Comparison of ENCODE assay signal across 27 cellular contexts in the genomic region with DNA sequence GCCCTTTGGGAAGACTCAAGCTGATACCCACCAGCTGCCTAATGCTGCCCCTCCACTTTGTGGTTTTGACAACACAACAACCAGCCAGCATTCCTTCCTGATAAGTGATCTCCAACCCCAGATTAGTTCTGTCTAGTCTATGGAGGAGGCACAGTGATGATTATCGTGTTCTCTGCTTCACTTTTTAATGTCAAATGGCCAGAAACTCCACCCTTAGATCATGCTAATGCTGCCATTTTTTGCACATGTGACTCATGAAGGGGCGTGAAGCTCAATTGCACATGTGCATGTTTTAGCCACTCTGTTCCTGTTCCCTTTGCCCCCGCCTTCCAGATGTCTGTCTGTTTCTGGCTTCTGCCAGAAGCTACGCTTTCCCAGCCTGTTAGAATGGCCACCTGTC.
DNase-seq lines count a peak whose midpoint lies in the region; ATAC-seq and TF ChIP-seq lines count a peak whose summit lies in the region.
"Had no signal": no experiment of that assay in that cellular context is flagged by ENCODE, and none has a peak within 500 bp of the region (broad histone marks: within the 10 kb centered on the region; RNA-seq: fewer than 3 reads in every experiment).

No MANE protein-coding gene starts in this region.

- no peaks in the 10 kb centered on the region for H3K4me1 Mint-ChIP-seq in activated CD8-positive, alpha-beta T cell treated with anti-CD3 and anti-CD28 coated beads for 36 hours (ENCODE audit: low read depth)
- no peaks in the 10 kb centered on the region for H3K4me1 Mint-ChIP-seq in activated CD8-positive, alpha-beta T cell treated with anti-CD3 and anti-CD28 coated beads, Interleukin-2, amount 10 ng/mL, durations not matched to agents 7 days and 5 days (ENCODE audit: low read depth)
- H3K4me1 Mint-ChIP-seq: activated T-helper 17 cell treated with anti-CD3 and anti-CD28 coated beads, Interleukin-2, amount 50 U/mL, for 72 hours had no signal

- intact Hi-C loops in activated CD8-positive, alpha-beta T cell treated with anti-CD3 and anti-CD28 coated beads for 36 hours (cut with micrococcal nuclease), result no loop called here
- intact Hi-C loops in OCI-LY7 (cut with micrococcal nuclease; ENCODE audit: unreplicated experiment), result no loop called here
- intact Hi-C loops in right lobe of liver (cut with DNase I), result no loop called here

- H3K9me2 ChIP-seq in OCI-LY7 (ENCODE audit: insufficient read depth, low read length), result no peaks in the 10 kb centered on the region

- no peak for DNase-seq in activated CD8-positive, alpha-beta T cell treated with anti-CD3 and anti-CD28 coated beads for 36 hours
- DNase-seq in activated CD8-positive, alpha-beta T cell treated with anti-CD3 and anti-CD28 coated beads, Interleukin-2, amount 10 ng/mL, durations not matched to agents 7 days and 5 days, result no peak
- no peak for DNase-seq in OCI-LY7 (ENCODE audit: low spot score)
- peak; percentile 25 for DNase-seq in fibroblast of mammary gland (ENCODE audit: low read depth)
- no peak for DNase-seq in activated CD4-positive, alpha-beta T cell treated with anti-CD3 and anti-CD28 coated beads, Interleukin-2, amount 50 U/mL, for 4 hours
- DNase-seq in right lobe of liver, result no peak
- DNase-seq: activated CD4-positive, alpha-beta T cell treated with anti-CD3 and anti-CD28 coated beads, Interleukin-2, amount 50 U/mL, for 1 hour; activated CD8-positive, alpha-beta memory T cell treated with anti-CD3 and anti-CD28 coated beads, Interleukin-2, amount 50 U/mL, for 4 hours; cerebellar nuclear complex; foreskin melanocyte; hypothalamus; midbrain; NCI-H1417; NCI-H69; retina; stimulated activated CD4-positive, alpha-beta T cell treated with anti-CD3 and anti-CD28 coated beads, Interleukin-12 subunit alpha, Interleukin-12 subunit beta, amount 100 ng/mL, for 4 hours; stimulated activated CD4-positive, alpha-beta T cell treated with anti-CD3 and anti-CD28 coated beads, Interleukin-4, amount 100 ng/mL, for 4 hours; stimulated activated naive CD4-positive, alpha-beta T cell; T-helper 9 cell had no signal

- H3K4me3 ChIP-seq in OCI-LY7 (ENCODE audit: low read depth, low read length, poor library complexity, severe bottlenecking) (no peak overlapping the region), fibroblast of mammary gland (ENCODE audit: control insufficient read depth, low read depth, low read length) (no peak overlapping the region), right lobe of liver (no peak overlapping the region)
- H3K4me3 ChIP-seq: A549 had no signal

- H4K20me1 ChIP-seq in OCI-LY7 (ENCODE audit: insufficient read depth, low read length), result no peaks in the 10 kb centered on the region

- TF ChIP-seq POLR2A in right lobe of liver (IDR thresholded peaks at IDR 0.05), result no peak

- no peaks in the 10 kb centered on the region for H3K27me3 ChIP-seq in right lobe of liver

- POLR2A ChIA-PET in activated CD8-positive, alpha-beta T cell treated with anti-CD3 and anti-CD28 coated beads for 36 hours (lab: Charles Lee), result no interaction called here
- POLR2A ChIA-PET in activated CD8-positive, alpha-beta T cell treated with anti-CD3 and anti-CD28 coated beads, Interleukin-2, amount 10 ng/mL, durations not matched to agents 7 days and 5 days (lab: Charles Lee), result no interaction called here
- POLR2A ChIA-PET in OCI-LY7 (lab: Charles Lee), result no interaction called here

- CTCF ChIA-PET in activated CD8-positive, alpha-beta T cell treated with anti-CD3 and anti-CD28 coated beads for 36 hours (lab: Charles Lee), result no interaction called here
- CTCF ChIA-PET in activated CD8-positive, alpha-beta T cell treated with anti-CD3 and anti-CD28 coated beads, Interleukin-2, amount 10 ng/mL, durations not matched to agents 7 days and 5 days (lab: Charles Lee), result interaction anchor here (1.5 kb wide), 1 partner anchor 827 kb away, joined by 3 read pairs; no protein-coding TSS in a partner anchor
- CTCF ChIA-PET in OCI-LY7 (lab: Charles Lee; ENCODE audit: unreplicated experiment), result no interaction called here

- TF ChIP-seq CTCF in activated CD8-positive, alpha-beta T cell treated with anti-CD3 and anti-CD28 coated beads for 36 hours (IDR thresholded peaks at IDR 0.05), result no peak
- TF ChIP-seq CTCF in OCI-LY7 (conservative IDR thresholded peaks at IDR 0.05; ENCODE audit: low read length) (no peak), fibroblast of mammary gland (conservative IDR thresholded peaks at IDR 0.05; ENCODE audit: control insufficient read depth, insufficient read depth, low read depth, low read length) (no peak), right lobe of liver (IDR thresholded peaks at IDR 0.05) (no peak)

- H3K9me3 ChIP-seq in OCI-LY7 (ENCODE audit: low read length) (no peaks in the 10 kb centered on the region), right lobe of liver (no peaks in the 10 kb centered on the region)
- H3K9me3 ChIP-seq: A549 had no signal

- no peaks in the 10 kb centered on the region for H3K36me3 ChIP-seq in OCI-LY7 (ENCODE audit: insufficient read depth, low read length)
- no peaks in the 10 kb centered on the region for H3K36me3 ChIP-seq in right lobe of liver

- ATAC-seq in activated CD8-positive, alpha-beta T cell treated with anti-CD3 and anti-CD28 coated beads for 36 hours, result peak; percentile 45
- no peak for ATAC-seq in activated CD8-positive, alpha-beta T cell treated with anti-CD3 and anti-CD28 coated beads, Interleukin-2, amount 10 ng/mL, durations not matched to agents 7 days and 5 days
- ATAC-seq in HG03095 (IDR thresholded peaks at IDR 0.05; ENCODE audit: unreplicated experiment) (no peak), GM21367 (IDR thresholded peaks at IDR 0.05; ENCODE audit: unreplicated experiment) (no peak), right lobe of liver (no peak)
- ATAC-seq: A549; activated naive CD4-positive, alpha-beta T cell treated with anti-CD3 and anti-CD28 coated beads, Interleukin-2, amount 50 U/mL, for 72 hours; activated T-helper 17 cell treated with anti-CD3 and anti-CD28 coated beads, Interleukin-2, amount 50 U/mL, for 72 hours; HCT116; natural killer cell treated with Interleukin-12 subunit alpha and Interleukin-12 subunit beta and Interleukin-15 and Interleukin-18, amount 100 ng/mL, for 72 hours had no signal

- BruUV-seq in OCI-LY7 (replicated peaks; lab: Mats Ljungman, UMichigan), result no TSS peak

- 0 out of 2 replicates have a peak overlapping the region, but pooled peaks have one; percentile 5 for H2AFZ ChIP-seq in OCI-LY7 (ENCODE audit: low read length)

- no peaks in the 10 kb centered on the region for H3K79me2 ChIP-seq in OCI-LY7 (ENCODE audit: insufficient read depth, low read depth, low read length)

- H3K4me3 Mint-ChIP-seq in activated CD8-positive, alpha-beta T cell treated with anti-CD3 and anti-CD28 coated beads for 36 hours, result no peak overlapping the region
- no peak overlapping the region for H3K4me3 Mint-ChIP-seq in activated CD8-positive, alpha-beta T cell treated with anti-CD3 and anti-CD28 coated beads, Interleukin-2, amount 10 ng/mL, durations not matched to agents 7 days and 5 days
- H3K4me3 Mint-ChIP-seq: activated T-helper 17 cell treated with anti-CD3 and anti-CD28 coated beads, Interleukin-2, amount 50 U/mL, for 72 hours; natural killer cell treated with Interleukin-12 subunit alpha and Interleukin-12 subunit beta and Interleukin-15 and Interleukin-18, amount 100 ng/mL, for 72 hours had no signal

- peaks cover 17% of the 10 kb centered on the region for H3K9me3 Mint-ChIP-seq in activated CD8-positive, alpha-beta T cell treated with anti-CD3 and anti-CD28 coated beads for 36 hours
- H3K9me3 Mint-ChIP-seq in activated CD8-positive, alpha-beta T cell treated with anti-CD3 and anti-CD28 coated beads, Interleukin-2, amount 10 ng/mL, durations not matched to agents 7 days and 5 days (ENCODE audit: insufficient read depth), result peaks cover 19% of the 10 kb centered on the region

- 35% methylated on average over 4 of the region's 4 CpGs for WGBS in right lobe of liver (ENCODE audit: insufficient coverage, low coverage, low lambda C conversion rate, missing lambda C conversion rate)

- peaks cover 5% of the 10 kb centered on the region for H3K36me3 Mint-ChIP-seq in activated CD8-positive, alpha-beta T cell treated with anti-CD3 and anti-CD28 coated beads for 36 hours (ENCODE audit: low read depth)
- H3K36me3 Mint-ChIP-seq in activated CD8-positive, alpha-beta T cell treated with anti-CD3 and anti-CD28 coated beads, Interleukin-2, amount 10 ng/mL, durations not matched to agents 7 days and 5 days (ENCODE audit: low read depth), result peaks cover 2% of the 10 kb centered on the region

- H3K27ac ChIP-seq in OCI-LY7 (ENCODE audit: low read depth, low read length, poor library complexity, severe bottlenecking) (no peak overlapping the region), right lobe of liver (no peak overlapping the region)
- H3K27ac ChIP-seq: A549, RWPE1 had no signal

- H3K27ac Mint-ChIP-seq in activated CD8-positive, alpha-beta T cell treated with anti-CD3 and anti-CD28 coated beads for 36 hours, result no peak overlapping the region
- H3K27ac Mint-ChIP-seq in activated CD8-positive, alpha-beta T cell treated with anti-CD3 and anti-CD28 coated beads, Interleukin-2, amount 10 ng/mL, durations not matched to agents 7 days and 5 days, result no peak overlapping the region
- H3K27ac Mint-ChIP-seq: activated naive CD4-positive, alpha-beta T cell treated with anti-CD3 and anti-CD28 coated beads, Interleukin-2, amount 50 U/mL, for 72 hours; activated T-helper 17 cell treated with anti-CD3 and anti-CD28 coated beads, Interleukin-2, amount 50 U/mL, for 72 hours; natural killer cell treated with Interleukin-12 subunit alpha and Interleukin-12 subunit beta and Interleukin-15 and Interleukin-18, amount 100 ng/mL, for 72 hours had no signal

- no peak overlapping the region for H3K4me2 ChIP-seq in OCI-LY7 (ENCODE audit: low read length)
- H3K4me2 ChIP-seq: A549 had no signal

- no peaks in the 10 kb centered on the region for H3K4me1 ChIP-seq in OCI-LY7 (ENCODE audit: insufficient read depth, low read length, poor library complexity, severe bottlenecking)
- H3K4me1 ChIP-seq in right lobe of liver, result no peaks in the 10 kb centered on the region
- H3K4me1 ChIP-seq: A549 had no signal

- H3K27me3 Mint-ChIP-seq in activated CD8-positive, alpha-beta T cell treated with anti-CD3 and anti-CD28 coated beads for 36 hours, result peaks cover 12% of the 10 kb centered on the region
- H3K27me3 Mint-ChIP-seq in activated CD8-positive, alpha-beta T cell treated with anti-CD3 and anti-CD28 coated beads, Interleukin-2, amount 10 ng/mL, durations not matched to agents 7 days and 5 days (ENCODE audit: low read depth), result peaks cover 5% of the 10 kb centered on the region
